Comparison of ENCODE assay signal across 28 cellular contexts in the genomic region with DNA sequence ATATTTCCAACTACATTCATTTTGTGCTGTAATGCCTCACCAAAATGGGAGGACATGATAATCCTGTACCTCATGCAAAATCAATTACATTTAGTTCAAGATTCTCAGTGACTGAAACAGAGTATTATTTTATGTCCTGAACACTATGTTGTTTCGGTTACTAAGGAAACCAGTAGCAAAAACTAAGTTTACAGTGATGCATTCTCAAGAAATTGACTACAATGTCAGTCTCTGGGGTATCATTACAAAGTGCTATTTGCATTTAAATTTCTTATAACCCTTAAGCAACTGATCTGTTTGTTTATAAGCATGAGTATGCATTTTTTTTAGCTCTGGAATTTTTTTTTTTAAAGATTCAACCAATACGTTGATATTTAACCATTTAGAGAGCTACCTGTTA.
"Had no signal": no experiment of that assay in that cellular context is flagged by ENCODE, and none has a peak within 500 bp of the region (broad histone marks: within the 10 kb centered on the region; RNA-seq: fewer than 3 reads in every experiment).

No MANE protein-coding gene starts in this region.

- H3K4me1 ChIP-seq: right atrium auricular region, right lobe of liver, testis, transverse colon, upper lobe of left lung had no signal

- H3K4me3 ChIP-seq: left ventricle myocardium inferior, lung, neural progenitor cell, right atrium auricular region, right lobe of liver, smooth muscle cell, testis, thyroid gland, transverse colon, upper lobe of left lung, vagina had no signal

- H3K9me3 ChIP-seq: neutrophil, right atrium auricular region, right lobe of liver, testis, thyroid gland, transverse colon, upper lobe of left lung, vagina had no signal

- H3K4me2 ChIP-seq: smooth muscle cell had no signal

- FAIRE-seq: islet of Langerhans, kidney had no signal

- H3K36me3 ChIP-seq: left ventricle myocardium inferior, neural progenitor cell, neutrophil, right atrium auricular region, right lobe of liver, thyroid gland, transverse colon, upper lobe of left lung, vagina had no signal

- H3K27me3 ChIP-seq: neural progenitor cell, neutrophil, right atrium auricular region, right lobe of liver, testis, thyroid gland, transverse colon, upper lobe of left lung, vagina had no signal

- ATAC-seq: left colon; natural killer cell; right lobe of liver; stimulated activated memory B cell treated with anti-CD40 and anti-IgM and Interleukin-4, amounts not matched to agents 10 μg/mL and 1 μg/mL and 100 μg/mL, for 72 hours; stimulated activated naive CD8-positive, alpha-beta T cell treated with anti-CD3 and anti-CD28 coated beads, Interleukin-15, amount 100 ng/mL, for 72 hours had no signal

- H3K9ac ChIP-seq: neural progenitor cell had no signal

- DNase-seq: hypothalamus; immature natural killer cell; kidney; left colon; left ventricle myocardium inferior; naive B cell; natural killer cell; nephron progenitor cell; occipital lobe; right lobe of liver; stimulated activated CD4-positive, alpha-beta T cell treated with anti-CD3 and anti-CD28 coated beads, Interleukin-1b, Interleukin-23, amount 100 ng/mL, for 48 hours; stimulated activated CD4-positive, alpha-beta T cell treated with anti-CD3 and anti-CD28 coated beads, Interleukin-2, amount 100 ng/mL, for 48 hours; stimulated activated CD4-positive, alpha-beta T cell treated with anti-CD3 and anti-CD28 coated beads, Interleukin-4, amount 100 ng/mL, for 4 hours; stimulated activated CD8-positive, alpha-beta memory T cell treated with anti-CD3 and anti-CD28 coated beads, Interleukin-4, amount 100 ng/mL, for 48 hours; stimulated activated naive CD4-positive, alpha-beta T cell treated with Interleukin-2 at 50 U/mL for 16 hours; stimulated activated naive CD8-positive, alpha-beta T cell treated with anti-CD3 and anti-CD28 coated beads, Interleukin-15, amount 100 ng/mL, for 72 hours; testis; thyroid gland; transverse colon; upper lobe of left lung had no signal

- H3K27ac ChIP-seq: left ventricle myocardium inferior, neural progenitor cell, neutrophil, right atrium auricular region, right lobe of liver, testis, thyroid gland, transverse colon, upper lobe of left lung, vagina had no signal
